1 cellular context compared by ENCODE assay signal in the genomic region with DNA sequence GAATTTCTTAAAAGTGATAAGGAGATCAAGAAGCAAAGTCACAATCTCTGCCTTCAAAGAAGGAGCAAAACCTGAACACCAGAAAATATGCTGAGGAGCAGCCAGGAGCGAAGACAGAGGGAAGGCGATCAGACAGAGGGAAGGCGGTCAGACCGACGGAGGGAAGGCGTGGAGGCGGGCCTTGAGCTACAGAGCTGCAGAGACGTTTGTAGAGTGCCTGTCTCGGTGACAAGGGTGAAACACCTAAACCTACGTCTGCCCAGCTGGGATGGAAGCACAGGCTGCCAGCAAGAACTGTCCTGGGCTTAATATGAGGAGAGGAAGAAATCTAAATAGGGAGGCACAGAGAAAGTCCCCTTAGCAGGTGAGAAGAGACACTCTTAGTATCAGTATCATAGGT.
TF ChIP-seq lines count a peak whose summit lies in the region.

No MANE protein-coding gene starts in this region.

TF ChIP-seq in WTC11, 78 proteins besides CTCF, POLR2A, EP300 and RAD21 (continued from another document):
- TF ChIP-seq, protein P1, sequence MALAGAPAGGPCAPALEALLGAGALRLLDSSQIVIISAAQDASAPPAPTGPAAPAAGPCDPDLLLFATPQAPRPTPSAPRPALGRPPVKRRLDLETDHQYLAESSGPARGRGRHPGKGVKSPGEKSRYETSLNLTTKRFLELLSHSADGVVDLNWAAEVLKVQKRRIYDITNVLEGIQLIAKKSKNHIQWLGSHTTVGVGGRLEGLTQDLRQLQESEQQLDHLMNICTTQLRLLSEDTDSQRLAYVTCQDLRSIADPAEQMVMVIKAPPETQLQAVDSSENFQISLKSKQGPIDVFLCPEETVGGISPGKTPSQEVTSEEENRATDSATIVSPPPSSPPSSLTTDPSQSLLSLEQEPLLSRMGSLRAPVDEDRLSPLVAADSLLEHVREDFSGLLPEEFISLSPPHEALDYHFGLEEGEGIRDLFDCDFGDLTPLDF (CRISPR knock-in tag; IDR thresholded peaks at IDR 0.05): no peak
- TF ChIP-seq, protein P2, sequence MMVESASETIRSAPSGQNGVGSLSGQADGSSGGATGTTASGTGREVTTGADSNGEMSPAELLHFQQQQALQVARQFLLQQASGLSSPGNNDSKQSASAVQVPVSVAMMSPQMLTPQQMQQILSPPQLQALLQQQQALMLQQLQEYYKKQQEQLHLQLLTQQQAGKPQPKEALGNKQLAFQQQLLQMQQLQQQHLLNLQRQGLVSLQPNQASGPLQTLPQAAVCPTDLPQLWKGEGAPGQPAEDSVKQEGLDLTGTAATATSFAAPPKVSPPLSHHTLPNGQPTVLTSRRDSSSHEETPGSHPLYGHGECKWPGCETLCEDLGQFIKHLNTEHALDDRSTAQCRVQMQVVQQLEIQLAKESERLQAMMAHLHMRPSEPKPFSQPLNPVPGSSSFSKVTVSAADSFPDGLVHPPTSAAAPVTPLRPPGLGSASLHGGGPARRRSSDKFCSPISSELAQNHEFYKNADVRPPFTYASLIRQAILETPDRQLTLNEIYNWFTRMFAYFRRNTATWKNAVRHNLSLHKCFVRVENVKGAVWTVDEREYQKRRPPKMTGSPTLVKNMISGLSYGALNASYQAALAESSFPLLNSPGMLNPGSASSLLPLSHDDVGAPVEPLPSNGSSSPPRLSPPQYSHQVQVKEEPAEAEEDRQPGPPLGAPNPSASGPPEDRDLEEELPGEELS (CRISPR knock-in tag; IDR thresholded peaks at IDR 0.05): no peak
- TF ChIP-seq IRF2 (CRISPR knock-in tag; IDR thresholded peaks at IDR 0.05; ENCODE audit: borderline replicate concordance, low read depth): no peak
